ENCODE assay signal across 10 cellular contexts in genomic region chr12:69388371-69388770, GRCh38. TPM values are rescaled to one million over a fixed set of nuclear protein-coding genes. Genes with fewer than 3 reads are reported as not detected.
DNase-seq lines count a peak whose midpoint lies in the region; ATAC-seq, FAIRE-seq and TF ChIP-seq lines count a peak whose summit lies in the region.
"Had no signal": no experiment of that assay in that cellular context is flagged by ENCODE, and none has a peak within 500 bp of the region (broad histone marks: within the 10 kb centered on the region; RNA-seq: fewer than 3 reads in every experiment).

No MANE protein-coding gene starts in this region.

- in situ Hi-C loops in KBM-7 (cut with MboI; ENCODE audit: low pct_unique_long_range_greater_than_20kb, low sequenced_read_pairs): no loop called here

- TF ChIP-seq POLR2A in GM12892 (IDR thresholded peaks at IDR 0.05; ENCODE audit: low read depth, low read length): no peak

- no peak overlapping the region for H3K4me3 ChIP-seq in DND-41 (ENCODE audit: low read depth in 1 of 2, low read length in 2 of 2)
- H3K4me3 ChIP-seq: SJSA1 had no signal

- peaks cover 40% of the 10 kb centered on the region for H3K79me2 ChIP-seq in DND-41 (ENCODE audit: insufficient read depth, low read length)

- no peak overlapping the region for H3K27ac Mint-ChIP-seq in activated naive CD4-positive, alpha-beta T cell treated with anti-CD3 and anti-CD28 coated beads, Interleukin-2, amount 50 U/mL, for 72 hours
- H3K27ac Mint-ChIP-seq: natural killer cell had no signal

- peak; percentile 55 for TF ChIP-seq CTCF in DND-41 (IDR thresholded peaks at IDR 0.05; ENCODE audit: borderline replicate concordance, extremely low read depth, low read length, poor library complexity, severe bottlenecking)

- no peak overlapping the region for H3K9ac ChIP-seq in DND-41 (ENCODE audit: low read depth, low read length)

- H3K27ac ChIP-seq in DND-41 (ENCODE audit: low read length): no peak overlapping the region
- H3K27ac ChIP-seq: SJSA1 had no signal

- FAIRE-seq in GM12892 (lab: Jason Lieb, UNC): no peak

- peaks cover 12% of the 10 kb centered on the region; the same call in 1 of the 2 replicates for H4K20me1 ChIP-seq in DND-41 (ENCODE audit: insufficient read depth, low read length)

- no peaks in the 10 kb centered on the region for H3K9me3 ChIP-seq in DND-41 (ENCODE audit: insufficient read depth, low read length, severe bottlenecking)
- H3K9me3 ChIP-seq: SJSA1 had no signal

- H3K27me3 ChIP-seq in DND-41 (ENCODE audit: insufficient read depth, low read length, poor library complexity): no peaks in the 10 kb centered on the region
- H3K27me3 ChIP-seq: SJSA1 had no signal

- no peak overlapping the region for H2AFZ ChIP-seq in DND-41 (ENCODE audit: low read depth, low read length)

- no peak for DNase-seq in DND-41
- peak; percentile 28 for DNase-seq in KBM-7
- DNase-seq in amniotic epithelial cell (ENCODE audit: low read depth): peak; percentile 77
- peak; percentile 55 for DNase-seq in kidney tubule cell (ENCODE audit: low spot score)
- DNase-seq in activated naive CD4-positive, alpha-beta T cell treated with anti-CD3 and anti-CD28 coated beads, Interleukin-2, amount 50 U/mL, for 72 hours (ENCODE audit: low spot score in 2 of 2): no peak
- no peak for DNase-seq in GM12892 (ENCODE audit: insufficient read length)
- DNase-seq: natural killer cell had no signal

- no peaks in the 10 kb centered on the region for H3K9me3 Mint-ChIP-seq in activated naive CD4-positive, alpha-beta T cell treated with anti-CD3 and anti-CD28 coated beads, Interleukin-2, amount 50 U/mL, for 72 hours
- H3K9me3 Mint-ChIP-seq: natural killer cell had no signal

- H3K4me2 ChIP-seq in DND-41 (ENCODE audit: insufficient read depth, low read length): no peak overlapping the region

- peaks cover 9 to 32% of the 10 kb centered on the region in 2 donors for H3K36me3 Mint-ChIP-seq in activated naive CD4-positive, alpha-beta T cell treated with anti-CD3 and anti-CD28 coated beads, Interleukin-2, amount 50 U/mL, for 72 hours
- H3K36me3 Mint-ChIP-seq: natural killer cell had no signal

- peaks cover 89% of the 10 kb centered on the region for H3K36me3 ChIP-seq in DND-41 (ENCODE audit: insufficient read depth, low read length)

- ATAC-seq in DND-41 (ENCODE audit: insufficient read depth, low read depth) (peak; percentile 50; the same call in 1 of the 3 replicates), GM19351 (IDR thresholded peaks at IDR 0.05; ENCODE audit: unreplicated experiment) (no peak), HG02678 (IDR thresholded peaks at IDR 0.05; ENCODE audit: unreplicated experiment) (no peak)
- no peak for ATAC-seq in activated naive CD4-positive, alpha-beta T cell treated with anti-CD3 and anti-CD28 coated beads, Interleukin-2, amount 50 U/mL, for 72 hours

- no peaks in the 10 kb centered on the region for H3K4me1 ChIP-seq in DND-41 (ENCODE audit: insufficient read depth, low read length)

RNA-seq across cellular contexts. Expression of gene YEATS4, which starts 28.8 kb away (rescaled TPM):
- total RNA-seq in activated naive CD4-positive, alpha-beta T cell treated with anti-CD3 and anti-CD28 coated beads, Interleukin-2, amount 50 U/mL, for 72 hours: 10 to 100 TPM; 34.2 to 57.3 TPM
- 35.0 TPM for polyA plus RNA-seq in GM12892 (2012; ENCODE audit: missing spikeins)

RNA-seq across cellular contexts. Expression of gene LYZ, which starts 40.2 kb away (rescaled TPM):
- total RNA-seq in activated naive CD4-positive, alpha-beta T cell treated with anti-CD3 and anti-CD28 coated beads, Interleukin-2, amount 50 U/mL, for 72 hours: under 1 TPM in 1 of 2 donors, not detected in 1; 0.30 TPM
- not detected for polyA plus RNA-seq in GM12892 (2012; ENCODE audit: missing spikeins)
- total RNA-seq: SJSA1 had no signal

Comparison
In these comparisons a context has a peak if more than half of its experiments do, and no peak if none do; other contexts are left out.
1. DNase-seq: peak in KBM-7 (single experiment), amniotic epithelial cell (single experiment) and kidney tubule cell (single experiment); none in DND-41 (single experiment), activated naive CD4-positive, alpha-beta T cell treated with anti-CD3 and anti-CD28 coated beads, Interleukin-2, amount 50 U/mL, for 72 hours (0 of 2) and GM12892 (single experiment).